Comparison of ENCODE assay signal across 1 cellular context in the genomic region with DNA sequence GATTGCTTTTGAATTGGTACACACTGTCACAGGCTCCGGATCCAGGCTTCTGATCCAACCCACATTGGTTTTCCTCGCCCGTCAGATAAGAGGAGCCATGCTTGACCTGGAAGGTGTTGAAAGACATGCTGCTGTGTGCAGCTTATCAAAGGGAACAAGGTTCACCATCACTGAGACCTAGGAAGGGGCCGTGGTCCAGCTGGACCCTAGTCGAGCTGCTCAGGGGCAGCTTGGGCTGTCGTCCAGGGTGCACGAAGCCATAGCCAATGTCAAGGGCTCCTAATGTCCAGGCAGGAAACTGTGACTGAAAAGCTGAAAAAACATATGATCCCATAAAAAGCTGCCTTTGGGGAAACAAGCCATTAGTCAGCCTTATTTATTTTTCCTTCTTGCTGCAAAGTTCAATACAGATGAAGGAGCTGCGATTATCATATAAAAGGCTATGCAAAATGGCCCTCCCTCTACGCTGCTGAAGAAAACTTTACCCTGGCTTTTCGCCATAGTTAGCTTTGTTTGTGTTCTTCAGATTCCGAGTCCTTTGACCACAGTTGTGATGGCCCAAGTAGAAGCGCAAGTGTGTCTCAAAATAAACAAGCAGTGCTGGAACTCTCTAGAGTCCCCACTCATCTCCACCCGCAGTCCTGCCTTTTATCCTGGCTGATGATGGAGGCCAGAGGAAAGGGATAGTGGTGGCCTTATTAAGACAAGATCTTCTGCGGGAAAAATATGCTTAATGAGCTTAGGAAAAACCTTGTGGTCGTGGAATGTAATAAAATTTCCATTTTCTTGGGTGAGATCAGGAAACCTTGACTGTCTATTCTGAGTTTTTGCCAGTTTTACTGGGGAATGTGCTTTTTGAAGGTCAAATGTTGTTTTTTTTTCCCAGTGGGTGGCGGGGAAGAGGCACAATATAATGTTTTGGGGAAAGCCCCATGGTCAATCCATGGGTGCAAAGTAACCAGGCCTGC.
TF ChIP-seq lines count a peak whose summit lies in the region.

No MANE protein-coding gene starts in this region.

TF ChIP-seq in endothelial cell of umbilical vein, 7 proteins besides CTCF, POLR2A, EP300 and RAD21 (continued from another document):
- TF ChIP-seq MAX (IDR thresholded peaks at IDR 0.05; ENCODE audit: insufficient read depth, insufficient read length) (no peak), JUN (IDR thresholded peaks at IDR 0.05; ENCODE audit: borderline replicate concordance, insufficient read depth, insufficient read length, low read depth) (peak; percentile 79), MYC (IDR thresholded peaks at IDR 0.05; ENCODE audit: low read depth, low read length) (no peak), POLR2AphosphoS5 (IDR thresholded peaks at IDR 0.05; ENCODE audit: insufficient read depth, low read depth, low read length) (peak; percentile 65)
